8 cellular contexts compared by ENCODE assay signal in the genomic region with DNA sequence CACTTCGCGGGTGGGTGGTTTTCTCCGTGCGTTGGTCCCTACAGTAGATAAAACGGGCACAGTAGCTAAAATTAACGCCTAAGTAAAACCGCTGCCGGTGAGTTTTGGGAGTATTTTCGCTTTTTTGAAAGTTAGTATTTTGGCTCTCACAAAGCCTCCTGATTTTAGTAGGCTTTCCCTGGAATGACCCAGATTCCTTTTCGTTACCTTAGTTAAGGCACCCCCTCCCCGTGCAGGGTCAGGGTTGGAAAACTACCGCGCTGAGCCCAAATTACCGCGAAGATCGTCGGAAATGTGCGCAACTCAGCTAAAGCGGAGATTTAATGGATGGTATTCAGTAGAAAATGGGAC. TPM values are rescaled to one million over a fixed set of nuclear protein-coding genes. Genes with fewer than 3 reads are reported as not detected.
DNase-seq lines count a peak whose midpoint lies in the region; ATAC-seq, FAIRE-seq and TF ChIP-seq lines count a peak whose summit lies in the region.

No MANE protein-coding gene starts in this region.

- in situ Hi-C loops in HepG2 (cut with HindIII; ENCODE audit: extremely low pct_ligation_motif_present, low pct_unique_long_range_greater_than_20kb): no loop called here

- no peak for TF ChIP-seq RAD21 in HepG2 (CRISPR knock-in tag; IDR thresholded peaks at IDR 0.05)

- no peaks in the 10 kb centered on the region for H3K36me3 ChIP-seq in CD4-positive, CD25-positive, alpha-beta regulatory T cell (ENCODE audit: control insufficient read depth, insufficient read depth, low read length)
- H3K36me3 ChIP-seq in astrocyte (ENCODE audit: insufficient read depth, low read length) (no peaks in the 10 kb centered on the region), HepG2 (replicated peaks in 1 of 2; ENCODE audit: control insufficient read depth in 1 of 2, insufficient read depth in 2 of 2, low read length in 2 of 2) (no peaks in the 10 kb centered on the region), upper lobe of right lung (peaks cover 3% of the 10 kb centered on the region)

- no peak for DNase-seq in CD4-positive, CD25-positive, alpha-beta regulatory T cell
- DNase-seq in astrocyte (ENCODE audit: low read depth) (no peak), HepG2 (ENCODE audit: low spot score) (no peak), upper lobe of right lung (no peak), GDM1 (lab: John Stamatoyannopoulos, UW) (no peak), GM20000 (ENCODE audit: low spot score) (no peak)

- H3K36me3 Mint-ChIP-seq in CD4-positive, CD25-positive, alpha-beta regulatory T cell: no peaks in the 10 kb centered on the region
- H3K36me3 Mint-ChIP-seq in astrocyte (ENCODE audit: low read depth, unreplicated experiment): peaks cover 8% of the 10 kb centered on the region

- peak overlapping the region; percentile 54 for H2AFZ ChIP-seq in astrocyte (ENCODE audit: low read depth, low read length)
- H2AFZ ChIP-seq in HepG2 (ENCODE audit: low read length): no peak overlapping the region

- TF ChIP-seq POLR2A in HepG2 (IDR thresholded peaks at IDR 0.05; ENCODE audit: insufficient read depth in 1 of 2, low read depth in 2 of 2, low read length in 2 of 2): peak in 1 of 2 experiments; percentile 82; a peak in 2 of 4 replicates

- H3K79me2 ChIP-seq in astrocyte (ENCODE audit: insufficient read depth, low read length): no peaks in the 10 kb centered on the region
- H3K79me2 ChIP-seq in HepG2 (ENCODE audit: insufficient read depth, low read length): no peaks in the 10 kb centered on the region

- H3K9ac ChIP-seq in astrocyte (ENCODE audit: low read length) (peak overlapping the region; percentile 83), HepG2 (ENCODE audit: insufficient read depth, low read depth, low read length) (peak overlapping the region; percentile 82)

- H3K4me2 ChIP-seq in astrocyte (ENCODE audit: low read length): peak overlapping the region; percentile 89
- peak overlapping the region; percentile 91 for H3K4me2 ChIP-seq in HepG2 (ENCODE audit: low read depth, low read length)

- H3K27ac Mint-ChIP-seq in CD4-positive, CD25-positive, alpha-beta regulatory T cell: peak overlapping the region; percentile 96 to 99 (median 97)
- peak overlapping the region; percentile 67 for H3K27ac Mint-ChIP-seq in astrocyte (ENCODE audit: unreplicated experiment)

- peaks cover 15% of the 10 kb centered on the region for H3K27me3 Mint-ChIP-seq in CD4-positive, CD25-positive, alpha-beta regulatory T cell
- H3K27me3 Mint-ChIP-seq in astrocyte (ENCODE audit: low read depth, unreplicated experiment): no peaks in the 10 kb centered on the region

- TF ChIP-seq EP300 in HepG2 (IDR thresholded peaks at IDR 0.05; ENCODE audit: low read depth in 2 of 2, low read length in 2 of 2) (no peak; a peak in 1 of 4 replicates), HepG2 (CRISPR knock-in tag; IDR thresholded peaks at IDR 0.05; ENCODE audit: borderline replicate concordance) (no peak)

- no peak for FAIRE-seq in astrocyte (lab: Jason Lieb, UNC)
- no peak for FAIRE-seq in HepG2 (lab: Jason Lieb, UNC)

- no peaks in the 10 kb centered on the region for H3K27me3 ChIP-seq in CD4-positive, CD25-positive, alpha-beta regulatory T cell (ENCODE audit: control insufficient read depth, insufficient read depth, low read length)
- H3K27me3 ChIP-seq in astrocyte (ENCODE audit: insufficient read depth, low read length) (no peaks in the 10 kb centered on the region), HepG2 (ENCODE audit: control insufficient read depth in 1 of 2, insufficient read depth in 2 of 2, low read length in 2 of 2) (no peaks in the 10 kb centered on the region; a peak in 1 of 5 replicates), upper lobe of right lung (no peaks in the 10 kb centered on the region)

- H3K4me3 ChIP-seq in CD4-positive, CD25-positive, alpha-beta regulatory T cell (ENCODE audit: low read depth, low read length): peak overlapping the region; percentile 97
- peak overlapping the region; percentile 81 for H3K4me3 ChIP-seq in astrocyte (ENCODE audit: insufficient read depth, low read depth, low read length)
- peak overlapping the region; percentile 66 to 83 (median 80) for H3K4me3 ChIP-seq in HepG2 (replicated peaks in 1 of 3; ENCODE audit: insufficient read depth in 1 of 3, low read depth in 2 of 3, low read length in 3 of 3)
- H3K4me3 ChIP-seq in upper lobe of right lung: peak overlapping the region; percentile 67

- ATAC-seq in CD4-positive, CD25-positive, alpha-beta regulatory T cell (ENCODE audit: low read depth in 2 of 2): no peak
- ATAC-seq in HG02759 (IDR thresholded peaks at IDR 0.05; ENCODE audit: unreplicated experiment) (peak; percentile 13), HepG2 (peak; percentile 3), upper lobe of right lung (no peak), HG03571 (IDR thresholded peaks at IDR 0.05; ENCODE audit: unreplicated experiment) (no peak)

- peaks cover 19% of the 10 kb centered on the region for H3K4me1 ChIP-seq in CD4-positive, CD25-positive, alpha-beta regulatory T cell (ENCODE audit: control insufficient read depth, insufficient read depth, low read length, poor library complexity, severe bottlenecking)
- H3K4me1 ChIP-seq in astrocyte (ENCODE audit: insufficient read depth, low read length): peaks cover 14% of the 10 kb centered on the region
- H3K4me1 ChIP-seq in HepG2 (ENCODE audit: insufficient read depth, low read length): peaks cover 57% of the 10 kb centered on the region
- peaks cover 17% of the 10 kb centered on the region for H3K4me1 ChIP-seq in upper lobe of right lung

- intact Hi-C loops in HepG2 (cut with micrococcal nuclease; ENCODE audit: unreplicated experiment): loop anchor here (2.0 to 5.0 kb wide), 2 partner anchors 43 to 150 kb away; no protein-coding TSS in a partner anchor
- intact Hi-C loops in upper lobe of right lung (cut with DNase I): no loop called here

- no peaks in the 10 kb centered on the region for H3K9me3 ChIP-seq in CD4-positive, CD25-positive, alpha-beta regulatory T cell (ENCODE audit: control insufficient read depth in 2 of 2, low read length in 2 of 2)
- H3K9me3 ChIP-seq in astrocyte (ENCODE audit: insufficient read depth, low read depth, low read length) (no peaks in the 10 kb centered on the region), HepG2 (ENCODE audit: low read length) (no peaks in the 10 kb centered on the region), upper lobe of right lung (no peaks in the 10 kb centered on the region)

- POLR2A ChIA-PET in HepG2 (lab: Yijun Ruan, JAX): interaction anchor here (0.5 to 3.2 kb wide), 42 partner anchors 10 to 642 kb away, joined by 3 to 30 read pairs (median 6); a partner anchor contains a TSS

- peak overlapping the region; percentile 84 to 97 (median 89) for H3K4me3 Mint-ChIP-seq in CD4-positive, CD25-positive, alpha-beta regulatory T cell
- peak overlapping the region; percentile 91 for H3K4me3 Mint-ChIP-seq in astrocyte (ENCODE audit: unreplicated experiment)

- peaks cover 16 to 41% (median 23%) of the 10 kb centered on the region in 4 donors for H3K4me1 Mint-ChIP-seq in CD4-positive, CD25-positive, alpha-beta regulatory T cell
- peaks cover 13% of the 10 kb centered on the region for H3K4me1 Mint-ChIP-seq in astrocyte (ENCODE audit: low read depth, unreplicated experiment)

- no TSS peak for BruUV-seq in HepG2 (replicated peaks; lab: Mats Ljungman, UMichigan)

- no peak for TF ChIP-seq CTCF in astrocyte (IDR thresholded peaks at IDR 0.05; ENCODE audit: insufficient read depth, low read depth, low read length)
- TF ChIP-seq CTCF in HepG2 (CRISPR knock-in tag; IDR thresholded peaks at IDR 0.05): no peak
- no peak for TF ChIP-seq CTCF in upper lobe of right lung (IDR thresholded peaks at IDR 0.05)
- TF ChIP-seq CTCF in GM20000 (IDR thresholded peaks at IDR 0.05; ENCODE audit: extremely low read depth, missing control alignments): no peak

- WGBS in HepG2 (ENCODE audit: low lambda C conversion rate): under 1% methylated on average over 19 of the region's 19 CpGs

- no peaks in the 10 kb centered on the region for H3K9me3 Mint-ChIP-seq in CD4-positive, CD25-positive, alpha-beta regulatory T cell
- no peaks in the 10 kb centered on the region for H3K9me3 Mint-ChIP-seq in astrocyte (ENCODE audit: unreplicated experiment)

- H4K20me1 ChIP-seq in astrocyte (ENCODE audit: insufficient read depth, low read length): no peaks in the 10 kb centered on the region
- H4K20me1 ChIP-seq in HepG2 (ENCODE audit: insufficient read depth, low read length): no peaks in the 10 kb centered on the region

- CTCF ChIA-PET in HepG2 (lab: Yijun Ruan, JAX; ENCODE audit: low intra/inter-chr PET ratio, low total read pairs): no interaction called here

- peak overlapping the region; percentile 80 for H3K27ac ChIP-seq in CD4-positive, CD25-positive, alpha-beta regulatory T cell (ENCODE audit: insufficient read depth, low read length, poor library complexity, severe bottlenecking)
- peak overlapping the region; percentile 51 for H3K27ac ChIP-seq in astrocyte (ENCODE audit: low read depth, low read length)
- peak overlapping the region; percentile 83 for H3K27ac ChIP-seq in HepG2 (ENCODE audit: extremely low read length, insufficient read depth, low read length)
- peak overlapping the region; percentile 78 for H3K27ac ChIP-seq in upper lobe of right lung

RNA-seq across cellular contexts. Expression of a gene that starts 28.3 kb away (rescaled TPM):
- total RNA-seq in CD4-positive, CD25-positive, alpha-beta regulatory T cell: 8.5 TPM
- polyA plus RNA-seq in CD4-positive, CD25-positive, alpha-beta regulatory T cell: 1 to 10 TPM in 3 of 4 donors, under 1 TPM in 1; 0.33 to 3.7 (median 1.9) TPM
- total RNA-seq in astrocyte: not detected in 2 replicates
- total RNA-seq in HepG2 (2016; rRNA removed; fragmentation: Illumina TruSeq; extraction: Trizol): not detected in 2 replicates
- not detected in 2 replicates for total RNA-seq in HepG2 (2016; cell fraction: cytosol; rRNA removed; fragmentation: Illumina TruSeq; extraction: Trizol; ENCODE audit: low read depth)
- total RNA-seq in HepG2 (2016; cell fraction: insoluble cytoplasmic fraction; rRNA removed; fragmentation: Illumina TruSeq; extraction: Trizol): not detected in 2 replicates
- not detected in 2 replicates for total RNA-seq in HepG2 (2016; cell fraction: membrane; rRNA removed; fragmentation: Illumina TruSeq; extraction: Trizol)
- total RNA-seq in HepG2 (2016; cell fraction: nucleus; rRNA removed; fragmentation: Illumina TruSeq; extraction: Trizol): not detected in 2 replicates
- polyA plus RNA-seq in HepG2 (2011; rRNA removed): not detected in 2 replicates
- not detected in 2 replicates for polyA plus RNA-seq in HepG2 (2011; cell fraction: cytosol; rRNA removed)
- not detected in 2 replicates for polyA plus RNA-seq in HepG2 (2011; cell fraction: nucleus; rRNA removed)
- not detected in 2 replicates for polyA plus RNA-seq in HepG2 (2012)
- polyA plus RNA-seq in HepG2 (2016; cell fraction: cytosol; fragmentation: Illumina TruSeq; extraction: Trizol; ENCODE audit: low read depth): not detected in 2 replicates
- not detected in 2 replicates for polyA plus RNA-seq in HepG2 (2016; cell fraction: insoluble cytoplasmic fraction; fragmentation: Illumina TruSeq; extraction: Trizol; ENCODE audit: low read depth)
- polyA plus RNA-seq in HepG2 (2016; cell fraction: membrane; fragmentation: Illumina TruSeq; extraction: Trizol; ENCODE audit: low read depth): not detected in 2 replicates
- polyA plus RNA-seq in HepG2 (2016; cell fraction: nucleus; fragmentation: Illumina TruSeq; extraction: Trizol; ENCODE audit: insufficient read depth, low read depth): not detected in 2 replicates
- polyA minus RNA-seq in HepG2 (2011; rRNA and poly(A)+ RNA removed; ENCODE audit: low replicate concordance): 0.36 and 9.8 TPM in 2 replicates
- not detected in 2 replicates for polyA minus RNA-seq in HepG2 (2011; cell fraction: cytosol; rRNA and poly(A)+ RNA removed)
- not detected in 2 replicates for polyA minus RNA-seq in HepG2 (2011; cell fraction: nucleus; rRNA and poly(A)+ RNA removed)
- total RNA-seq in upper lobe of right lung: 14.1 TPM

RNA-seq across cellular contexts. Expression of a gene that starts 38.9 kb away (rescaled TPM):
- total RNA-seq in CD4-positive, CD25-positive, alpha-beta regulatory T cell: 5.0 TPM
- 1 to 10 TPM; 2.2 to 8.8 (median 5.4) TPM for polyA plus RNA-seq in CD4-positive, CD25-positive, alpha-beta regulatory T cell
- 177 and 179 TPM in 2 replicates for total RNA-seq in astrocyte
- total RNA-seq in HepG2 (2016; rRNA removed; fragmentation: Illumina TruSeq; extraction: Trizol): 28.0 and 44.8 TPM in 2 replicates
- 22.8 and 24.5 TPM in 2 replicates for total RNA-seq in HepG2 (2016; cell fraction: cytosol; rRNA removed; fragmentation: Illumina TruSeq; extraction: Trizol; ENCODE audit: low read depth)
- 30.0 and 44.9 TPM in 2 replicates for total RNA-seq in HepG2 (2016; cell fraction: insoluble cytoplasmic fraction; rRNA removed; fragmentation: Illumina TruSeq; extraction: Trizol)
- 51.0 and 58.7 TPM in 2 replicates for total RNA-seq in HepG2 (2016; cell fraction: membrane; rRNA removed; fragmentation: Illumina TruSeq; extraction: Trizol)
- total RNA-seq in HepG2 (2016; cell fraction: nucleus; rRNA removed; fragmentation: Illumina TruSeq; extraction: Trizol): 30.0 and 37.9 TPM in 2 replicates
- polyA plus RNA-seq in HepG2 (2011; rRNA removed): 112 and 139 TPM in 2 replicates
- polyA plus RNA-seq in HepG2 (2011; cell fraction: cytosol; rRNA removed): 75.0 and 131 TPM in 2 replicates
- polyA plus RNA-seq in HepG2 (2011; cell fraction: nucleus; rRNA removed): 36.3 and 45.0 TPM in 2 replicates
- polyA plus RNA-seq in HepG2 (2012): 131 and 138 TPM in 2 replicates
- polyA plus RNA-seq in HepG2 (2016; cell fraction: cytosol; fragmentation: Illumina TruSeq; extraction: Trizol; ENCODE audit: low read depth): 36.6 and 41.1 TPM in 2 replicates
- polyA plus RNA-seq in HepG2 (2016; cell fraction: insoluble cytoplasmic fraction; fragmentation: Illumina TruSeq; extraction: Trizol; ENCODE audit: low read depth): 37.7 and 42.0 TPM in 2 replicates
- polyA plus RNA-seq in HepG2 (2016; cell fraction: membrane; fragmentation: Illumina TruSeq; extraction: Trizol; ENCODE audit: low read depth): 56.2 and 59.4 TPM in 2 replicates
- 59.5 and 60.5 TPM in 2 replicates for polyA plus RNA-seq in HepG2 (2016; cell fraction: nucleus; fragmentation: Illumina TruSeq; extraction: Trizol; ENCODE audit: insufficient read depth, low read depth)
- 21.9 and 76.0 TPM in 2 replicates for polyA minus RNA-seq in HepG2 (2011; rRNA and poly(A)+ RNA removed; ENCODE audit: low replicate concordance)
- polyA minus RNA-seq in HepG2 (2011; cell fraction: cytosol; rRNA and poly(A)+ RNA removed): 38.4 and 70.8 TPM in 2 replicates
- 18.8 and 29.5 TPM in 2 replicates for polyA minus RNA-seq in HepG2 (2011; cell fraction: nucleus; rRNA and poly(A)+ RNA removed)
- 159 TPM for total RNA-seq in upper lobe of right lung

RNA-seq across cellular contexts. Expression of a gene that starts 54.5 kb away (rescaled TPM):
- total RNA-seq in CD4-positive, CD25-positive, alpha-beta regulatory T cell: 124 TPM
- polyA plus RNA-seq in CD4-positive, CD25-positive, alpha-beta regulatory T cell: 10 to 100 TPM; 21.0 to 38.3 (median 33.6) TPM
- total RNA-seq in astrocyte: 45.5 and 47.2 TPM in 2 replicates
- total RNA-seq in HepG2 (2016; rRNA removed; fragmentation: Illumina TruSeq; extraction: Trizol): 41.0 and 49.1 TPM in 2 replicates
- total RNA-seq in HepG2 (2016; cell fraction: cytosol; rRNA removed; fragmentation: Illumina TruSeq; extraction: Trizol; ENCODE audit: low read depth): 9.7 and 10.0 TPM in 2 replicates
- 41.7 and 48.0 TPM in 2 replicates for total RNA-seq in HepG2 (2016; cell fraction: insoluble cytoplasmic fraction; rRNA removed; fragmentation: Illumina TruSeq; extraction: Trizol)
- total RNA-seq in HepG2 (2016; cell fraction: membrane; rRNA removed; fragmentation: Illumina TruSeq; extraction: Trizol): 15.3 and 17.9 TPM in 2 replicates
- 24.8 and 26.0 TPM in 2 replicates for total RNA-seq in HepG2 (2016; cell fraction: nucleus; rRNA removed; fragmentation: Illumina TruSeq; extraction: Trizol)
- polyA plus RNA-seq in HepG2 (2011; rRNA removed): 33.6 and 36.0 TPM in 2 replicates
- polyA plus RNA-seq in HepG2 (2011; cell fraction: cytosol; rRNA removed): 25.2 and 31.5 TPM in 2 replicates
- 43.8 and 48.7 TPM in 2 replicates for polyA plus RNA-seq in HepG2 (2011; cell fraction: nucleus; rRNA removed)
- 37.4 and 57.9 TPM in 2 replicates for polyA plus RNA-seq in HepG2 (2012)
- 7.4 and 7.7 TPM in 2 replicates for polyA plus RNA-seq in HepG2 (2016; cell fraction: cytosol; fragmentation: Illumina TruSeq; extraction: Trizol; ENCODE audit: low read depth)
- 47.9 and 48.6 TPM in 2 replicates for polyA plus RNA-seq in HepG2 (2016; cell fraction: insoluble cytoplasmic fraction; fragmentation: Illumina TruSeq; extraction: Trizol; ENCODE audit: low read depth)
- polyA plus RNA-seq in HepG2 (2016; cell fraction: membrane; fragmentation: Illumina TruSeq; extraction: Trizol; ENCODE audit: low read depth): 11.8 and 11.9 TPM in 2 replicates
- polyA plus RNA-seq in HepG2 (2016; cell fraction: nucleus; fragmentation: Illumina TruSeq; extraction: Trizol; ENCODE audit: insufficient read depth, low read depth): 37.6 and 45.3 TPM in 2 replicates
- polyA minus RNA-seq in HepG2 (2011; rRNA and poly(A)+ RNA removed; ENCODE audit: low replicate concordance): 14.9 and 21.3 TPM in 2 replicates
- 13.4 and 16.7 TPM in 2 replicates for polyA minus RNA-seq in HepG2 (2011; cell fraction: cytosol; rRNA and poly(A)+ RNA removed)
- 10.3 and 15.4 TPM in 2 replicates for polyA minus RNA-seq in HepG2 (2011; cell fraction: nucleus; rRNA and poly(A)+ RNA removed)
- 29.6 TPM for total RNA-seq in upper lobe of right lung

RNA-seq across cellular contexts. Expression of a gene that starts 54.8 kb away (rescaled TPM):
- 44.1 TPM for total RNA-seq in CD4-positive, CD25-positive, alpha-beta regulatory T cell
- polyA plus RNA-seq in CD4-positive, CD25-positive, alpha-beta regulatory T cell: 100 to 1,000 TPM; 130 to 175 (median 162) TPM
- total RNA-seq in astrocyte (24.3 and 26.0 TPM in 2 replicates), HepG2 (2016; rRNA removed; fragmentation: Illumina TruSeq; extraction: Trizol) (39.7 and 39.9 TPM in 2 replicates), upper lobe of right lung (31.6 TPM)
- 13.8 and 15.1 TPM in 2 replicates for total RNA-seq in HepG2 (2016; cell fraction: cytosol; rRNA removed; fragmentation: Illumina TruSeq; extraction: Trizol; ENCODE audit: low read depth)
- 40.1 and 40.8 TPM in 2 replicates for total RNA-seq in HepG2 (2016; cell fraction: insoluble cytoplasmic fraction; rRNA removed; fragmentation: Illumina TruSeq; extraction: Trizol)
- total RNA-seq in HepG2 (2016; cell fraction: membrane; rRNA removed; fragmentation: Illumina TruSeq; extraction: Trizol): 23.4 and 26.9 TPM in 2 replicates
- total RNA-seq in HepG2 (2016; cell fraction: nucleus; rRNA removed; fragmentation: Illumina TruSeq; extraction: Trizol): 28.8 and 32.4 TPM in 2 replicates
- 85.4 and 104 TPM in 2 replicates for polyA plus RNA-seq in HepG2 (2011; rRNA removed)
- 54.2 and 65.9 TPM in 2 replicates for polyA plus RNA-seq in HepG2 (2011; cell fraction: cytosol; rRNA removed)
- polyA plus RNA-seq in HepG2 (2011; cell fraction: nucleus; rRNA removed): 68.9 and 70.3 TPM in 2 replicates
- polyA plus RNA-seq in HepG2 (2012): 49.3 and 49.6 TPM in 2 replicates
- 16.6 and 18.6 TPM in 2 replicates for polyA plus RNA-seq in HepG2 (2016; cell fraction: cytosol; fragmentation: Illumina TruSeq; extraction: Trizol; ENCODE audit: low read depth)
- 45.5 and 51.2 TPM in 2 replicates for polyA plus RNA-seq in HepG2 (2016; cell fraction: insoluble cytoplasmic fraction; fragmentation: Illumina TruSeq; extraction: Trizol; ENCODE audit: low read depth)
- polyA plus RNA-seq in HepG2 (2016; cell fraction: membrane; fragmentation: Illumina TruSeq; extraction: Trizol; ENCODE audit: low read depth): 22.2 and 23.6 TPM in 2 replicates
- polyA plus RNA-seq in HepG2 (2016; cell fraction: nucleus; fragmentation: Illumina TruSeq; extraction: Trizol; ENCODE audit: insufficient read depth, low read depth): 60.8 and 67.8 TPM in 2 replicates
- polyA minus RNA-seq in HepG2 (2011; rRNA and poly(A)+ RNA removed; ENCODE audit: low replicate concordance): 23.4 and 37.2 TPM in 2 replicates
- polyA minus RNA-seq in HepG2 (2011; cell fraction: cytosol; rRNA and poly(A)+ RNA removed): 17.2 and 17.6 TPM in 2 replicates
- polyA minus RNA-seq in HepG2 (2011; cell fraction: nucleus; rRNA and poly(A)+ RNA removed): 17.6 and 22.6 TPM in 2 replicates

Comparison
In these comparisons a context has a peak if more than half of its experiments do, and no peak if none do; other contexts are left out.
1. ATAC-seq: peak in HG02759 (single experiment) and HepG2 (single experiment); none in CD4-positive, CD25-positive, alpha-beta regulatory T cell (0 of 2), upper lobe of right lung (single experiment) and HG03571 (single experiment).
2. Peak in every context shown above with its lines, with median percentiles within 50 percentile points of each other: H3K27ac ChIP-seq and H3K4me3 ChIP-seq.